ENCODE assay signal across 23 cellular contexts in genomic region chr7:81114682-81115081, GRCh38.
"Had no signal": no experiment of that assay in that cellular context is flagged by ENCODE, and none has a peak within 500 bp of the region (broad histone marks: within the 10 kb centered on the region; RNA-seq: fewer than 3 reads in every experiment).

No MANE protein-coding gene starts in this region.

- H3K4me1 ChIP-seq: esophagus squamous epithelium had no signal

- FAIRE-seq: keratinocyte had no signal

- H3K4me3 ChIP-seq: esophagus squamous epithelium, lung had no signal

- DNase-seq: activated B cell treated with CpG ODN at 0.5 μM for 24 hours; activated CD4-positive, alpha-beta T cell treated with anti-CD3 and anti-CD28 coated beads, Interleukin-2, amount 10 ng/mL, durations not matched to agents 24 days and 14 days; activated CD8-positive, alpha-beta T cell treated with anti-CD3 and anti-CD28 coated beads for 36 hours; activated naive CD4-positive, alpha-beta T cell treated with Interleukin-2 at 50 U/mL for 16 hours; activated naive CD8-positive, alpha-beta T cell treated with anti-CD3 and anti-CD28 coated beads, Interleukin-2, amount 10 ng/mL, durations not matched to agents 7 days and 5 days; activated T-cell treated with anti-CD3 and anti-CD28 coated beads, Interleukin-2, amount 50 U/mL, for 1 hour; brain microvascular endothelial cell; cerebellar nuclear complex; effector CD8-positive, alpha-beta T cell; esophagus squamous epithelium; foreskin melanocyte; hypothalamus; nucleus accumbens; retina; stimulated activated CD4-positive, alpha-beta T cell treated with anti-CD3 and anti-CD28 coated beads, Interleukin-12 subunit alpha, Interleukin-12 subunit beta, amount 100 ng/mL, for 4 hours; stimulated activated CD4-positive, alpha-beta T cell treated with anti-CD3 and anti-CD28 coated beads, Interleukin-1b, Interleukin-23, amount 100 ng/mL, for 48 hours; stimulated activated CD8-positive, alpha-beta memory T cell treated with anti-CD3 and anti-CD28 coated beads, Interleukin-4, amount 100 ng/mL, for 48 hours; stimulated activated naive CD4-positive, alpha-beta T cell; T-helper 1 cell; T-helper 9 cell had no signal

- H3K27me3 ChIP-seq: brain microvascular endothelial cell, esophagus squamous epithelium had no signal

- ATAC-seq: activated CD8-positive, alpha-beta T cell treated with anti-CD3 and anti-CD28 coated beads for 36 hours; activated T-helper 17 cell treated with anti-CD3 and anti-CD28 coated beads, Interleukin-2, amount 50 U/mL, for 72 hours had no signal

- H3K36me3 ChIP-seq: brain microvascular endothelial cell, esophagus squamous epithelium had no signal

- H3K27ac ChIP-seq: brain microvascular endothelial cell, esophagus squamous epithelium had no signal

- H3K9me3 ChIP-seq: esophagus squamous epithelium had no signal
